24 cellular contexts compared by ENCODE assay signal in genomic region chr20:49156481-49156880, GRCh38. TPM values are rescaled to one million over a fixed set of nuclear protein-coding genes. Genes with fewer than 3 reads are reported as not detected.
A peak's percentile ranks its signal among the peaks of the same experiment; 100 is the strongest.
DNase-seq lines count a peak whose midpoint lies in the region; ATAC-seq and TF ChIP-seq lines count a peak whose summit lies in the region.
"Had no signal": no experiment of that assay in that cellular context is flagged by ENCODE, and none has a peak within 500 bp of the region (broad histone marks: within the 10 kb centered on the region; RNA-seq: fewer than 3 reads in every experiment).

No MANE protein-coding gene starts in this region.

- no peaks in the 10 kb centered on the region for H3K27me3 Mint-ChIP-seq in activated CD8-positive, alpha-beta T cell treated with anti-CD3 and anti-CD28 coated beads for 36 hours
- H3K27me3 Mint-ChIP-seq in activated CD8-positive, alpha-beta T cell treated with anti-CD3 and anti-CD28 coated beads, Interleukin-2, amount 10 ng/mL, durations not matched to agents 7 days and 5 days (ENCODE audit: low read depth) = no peaks in the 10 kb centered on the region
- H3K27me3 Mint-ChIP-seq in natural killer cell (ENCODE audit: low read depth in 2 of 2) = no peaks in the 10 kb centered on the region
- no peaks in the 10 kb centered on the region for H3K27me3 Mint-ChIP-seq in natural killer cell treated with Interleukin-12 subunit alpha and Interleukin-12 subunit beta and Interleukin-15 and Interleukin-18, amount 100 ng/mL, for 72 hours
- no peaks in the 10 kb centered on the region for H3K27me3 Mint-ChIP-seq in naive thymus-derived CD8-positive, alpha-beta T cell

- H3K9me3 Mint-ChIP-seq in activated CD8-positive, alpha-beta T cell treated with anti-CD3 and anti-CD28 coated beads for 36 hours = no peaks in the 10 kb centered on the region
- H3K9me3 Mint-ChIP-seq in activated CD8-positive, alpha-beta T cell treated with anti-CD3 and anti-CD28 coated beads, Interleukin-2, amount 10 ng/mL, durations not matched to agents 7 days and 5 days (ENCODE audit: insufficient read depth) = no peaks in the 10 kb centered on the region
- H3K9me3 Mint-ChIP-seq in natural killer cell = no peaks in the 10 kb centered on the region
- H3K9me3 Mint-ChIP-seq in natural killer cell treated with Interleukin-12 subunit alpha and Interleukin-12 subunit beta and Interleukin-15 and Interleukin-18, amount 100 ng/mL, for 72 hours = no peaks in the 10 kb centered on the region
- H3K9me3 Mint-ChIP-seq in naive thymus-derived CD8-positive, alpha-beta T cell = no peaks in the 10 kb centered on the region

- H3K36me3 Mint-ChIP-seq in activated CD8-positive, alpha-beta T cell treated with anti-CD3 and anti-CD28 coated beads for 36 hours (ENCODE audit: low read depth) = peaks cover 30% of the 10 kb centered on the region
- peaks cover 45% of the 10 kb centered on the region for H3K36me3 Mint-ChIP-seq in activated CD8-positive, alpha-beta T cell treated with anti-CD3 and anti-CD28 coated beads, Interleukin-2, amount 10 ng/mL, durations not matched to agents 7 days and 5 days (ENCODE audit: low read depth)
- no peaks in the 10 kb centered on the region for H3K36me3 Mint-ChIP-seq in natural killer cell
- H3K36me3 Mint-ChIP-seq in natural killer cell treated with Interleukin-12 subunit alpha and Interleukin-12 subunit beta and Interleukin-15 and Interleukin-18, amount 100 ng/mL, for 72 hours = peaks cover 3% of the 10 kb centered on the region
- peaks cover 0 to 76% (median 11%) of the 10 kb centered on the region in 3 donors for H3K36me3 Mint-ChIP-seq in naive thymus-derived CD8-positive, alpha-beta T cell

- CTCF ChIA-PET in activated CD8-positive, alpha-beta T cell treated with anti-CD3 and anti-CD28 coated beads for 36 hours (lab: Charles Lee) = interaction anchor here (1.4 kb wide), 1 partner anchor 24 kb away, joined by 5 read pairs; no protein-coding TSS in a partner anchor
- CTCF ChIA-PET in activated CD8-positive, alpha-beta T cell treated with anti-CD3 and anti-CD28 coated beads, Interleukin-2, amount 10 ng/mL, durations not matched to agents 7 days and 5 days (lab: Charles Lee) = interaction anchor here (0.9 kb wide), 1 partner anchor 23 kb away, joined by 3 read pairs; no protein-coding TSS in a partner anchor

- H3K4me1 Mint-ChIP-seq in activated CD8-positive, alpha-beta T cell treated with anti-CD3 and anti-CD28 coated beads for 36 hours (ENCODE audit: low read depth) = peaks cover 42% of the 10 kb centered on the region
- H3K4me1 Mint-ChIP-seq in activated CD8-positive, alpha-beta T cell treated with anti-CD3 and anti-CD28 coated beads, Interleukin-2, amount 10 ng/mL, durations not matched to agents 7 days and 5 days (ENCODE audit: low read depth) = peaks cover 27% of the 10 kb centered on the region
- peaks cover 18 to 21% of the 10 kb centered on the region in 2 donors for H3K4me1 Mint-ChIP-seq in natural killer cell
- peaks cover 10 to 17% of the 10 kb centered on the region in 2 donors for H3K4me1 Mint-ChIP-seq in natural killer cell treated with Interleukin-12 subunit alpha and Interleukin-12 subunit beta and Interleukin-15 and Interleukin-18, amount 100 ng/mL, for 72 hours (ENCODE audit: low read depth in 2 of 2)
- H3K4me1 Mint-ChIP-seq in naive thymus-derived CD8-positive, alpha-beta T cell = peaks cover 7 to 52% (median 27%) of the 10 kb centered on the region in 4 donors

- TF ChIP-seq CTCF in activated CD8-positive, alpha-beta T cell treated with anti-CD3 and anti-CD28 coated beads for 36 hours (IDR thresholded peaks at IDR 0.05) = no peak
- no peak for TF ChIP-seq CTCF in natural killer cell (IDR thresholded peaks at IDR 0.05)
- TF ChIP-seq CTCF in GM20000 (IDR thresholded peaks at IDR 0.05; ENCODE audit: extremely low read depth, missing control alignments) = no peak

- intact Hi-C loops in activated CD8-positive, alpha-beta T cell treated with anti-CD3 and anti-CD28 coated beads for 36 hours (cut with micrococcal nuclease) = no loop called here
- intact Hi-C loops in natural killer cell (cut with micrococcal nuclease) = no loop called here

- POLR2A ChIA-PET in activated CD8-positive, alpha-beta T cell treated with anti-CD3 and anti-CD28 coated beads for 36 hours (lab: Charles Lee) = interaction anchor here (0.6 kb wide), 1 partner anchor 380 kb away, joined by 3 read pairs; no protein-coding TSS in a partner anchor
- POLR2A ChIA-PET in activated CD8-positive, alpha-beta T cell treated with anti-CD3 and anti-CD28 coated beads, Interleukin-2, amount 10 ng/mL, durations not matched to agents 7 days and 5 days (lab: Charles Lee) = interaction anchor here (1.0 kb wide), 1 partner anchor 23 kb away, joined by 3 read pairs; no protein-coding TSS in a partner anchor
- POLR2A ChIA-PET in naive thymus-derived CD8-positive, alpha-beta T cell (lab: Charles Lee) = no interaction called here

- H3K4me3 Mint-ChIP-seq in activated CD8-positive, alpha-beta T cell treated with anti-CD3 and anti-CD28 coated beads for 36 hours = no peak overlapping the region
- H3K4me3 Mint-ChIP-seq in activated CD8-positive, alpha-beta T cell treated with anti-CD3 and anti-CD28 coated beads, Interleukin-2, amount 10 ng/mL, durations not matched to agents 7 days and 5 days = no peak overlapping the region
- no peak overlapping the region for H3K4me3 Mint-ChIP-seq in natural killer cell
- no peak overlapping the region for H3K4me3 Mint-ChIP-seq in natural killer cell treated with Interleukin-12 subunit alpha and Interleukin-12 subunit beta and Interleukin-15 and Interleukin-18, amount 100 ng/mL, for 72 hours
- no peak overlapping the region for H3K4me3 Mint-ChIP-seq in naive thymus-derived CD8-positive, alpha-beta T cell
- H3K4me3 Mint-ChIP-seq: CD14-positive monocyte had no signal

- peak overlapping the region; percentile 20 for H3K27ac Mint-ChIP-seq in activated CD8-positive, alpha-beta T cell treated with anti-CD3 and anti-CD28 coated beads for 36 hours
- H3K27ac Mint-ChIP-seq in activated CD8-positive, alpha-beta T cell treated with anti-CD3 and anti-CD28 coated beads, Interleukin-2, amount 10 ng/mL, durations not matched to agents 7 days and 5 days = no peak overlapping the region
- peak overlapping the region; percentile 54 to 64 for H3K27ac Mint-ChIP-seq in natural killer cell
- no peak overlapping the region for H3K27ac Mint-ChIP-seq in natural killer cell treated with Interleukin-12 subunit alpha and Interleukin-12 subunit beta and Interleukin-15 and Interleukin-18, amount 100 ng/mL, for 72 hours
- H3K27ac Mint-ChIP-seq in naive thymus-derived CD8-positive, alpha-beta T cell = peak overlapping the region in 7 of 10 donors; percentile 4 to 49 (median 39)

- no peak for DNase-seq in activated CD8-positive, alpha-beta T cell treated with anti-CD3 and anti-CD28 coated beads for 36 hours
- DNase-seq in activated CD8-positive, alpha-beta T cell treated with anti-CD3 and anti-CD28 coated beads, Interleukin-2, amount 10 ng/mL, durations not matched to agents 7 days and 5 days = no peak
- DNase-seq in natural killer cell (no peak), HuH-7 (ENCODE audit: low spot score) (no peak), GM20000 (ENCODE audit: low spot score) (no peak)
- no peak for DNase-seq in natural killer cell treated with Interleukin-12 subunit alpha and Interleukin-12 subunit beta and Interleukin-15 and Interleukin-18, amount 100 ng/mL, for 72 hours (ENCODE audit: low spot score)
- no peak for DNase-seq in naive thymus-derived CD8-positive, alpha-beta T cell
- DNase-seq: 8988T; ACHN; BE2C; DMS153; DND-41; Kasumi-1; MV-4-11; NCI-H1105 treated with DMSO at 0.1 percent for 48 hours; NCI-H146; NCI-H1930; NCI-H2107; NCI-H524; NCI-H82; NK-92 treated with Interleukin-12 subunit alpha and Interleukin-12 subunit beta, amount 100 ng/mL, for 24 hours; PC-3 had no signal

- no peak for ATAC-seq in activated CD8-positive, alpha-beta T cell treated with anti-CD3 and anti-CD28 coated beads for 36 hours
- ATAC-seq in activated CD8-positive, alpha-beta T cell treated with anti-CD3 and anti-CD28 coated beads, Interleukin-2, amount 10 ng/mL, durations not matched to agents 7 days and 5 days = no peak
- ATAC-seq in natural killer cell = no peak
- ATAC-seq in natural killer cell treated with Interleukin-12 subunit alpha and Interleukin-12 subunit beta and Interleukin-15 and Interleukin-18, amount 100 ng/mL, for 72 hours = no peak
- no peak for ATAC-seq in naive thymus-derived CD8-positive, alpha-beta T cell
- ATAC-seq: K562, PC-3 had no signal

RNA-seq across cellular contexts. Expression of gene STAU1, which starts 31.7 kb away (rescaled TPM):
- total RNA-seq in activated CD8-positive, alpha-beta T cell treated with anti-CD3 and anti-CD28 coated beads for 36 hours = 10 to 100 TPM; 57.7 to 60.1 TPM
- 10 to 100 TPM; 42.5 to 46.5 TPM for total RNA-seq in activated CD8-positive, alpha-beta T cell treated with anti-CD3 and anti-CD28 coated beads, Interleukin-2, amount 10 ng/mL, durations not matched to agents 7 days and 5 days
- 10 to 100 TPM; 47.3 to 54.9 (median 49.9) TPM for total RNA-seq in natural killer cell
- total RNA-seq in natural killer cell treated with Interleukin-12 subunit alpha and Interleukin-12 subunit beta and Interleukin-15 and Interleukin-18, amount 100 ng/mL, for 72 hours = 10 to 100 TPM; 77.7 to 86.4 TPM
- total RNA-seq in naive thymus-derived CD8-positive, alpha-beta T cell = 10 to 100 TPM; 43.8 to 45.3 TPM
- polyA plus RNA-seq in naive thymus-derived CD8-positive, alpha-beta T cell = 10 to 100 TPM; 28.5 to 34.7 (median 30.2) TPM

Comparison
In these comparisons a context has a peak if more than half of its experiments do, and no peak if none do; other contexts are left out.
1. H3K27ac Mint-ChIP-seq: peak in activated CD8-positive, alpha-beta T cell treated with anti-CD3 and anti-CD28 coated beads for 36 hours (single experiment), natural killer cell (2 of 2) and naive thymus-derived CD8-positive, alpha-beta T cell (7 of 10); none in activated CD8-positive, alpha-beta T cell treated with anti-CD3 and anti-CD28 coated beads, Interleukin-2, amount 10 ng/mL, durations not matched to agents 7 days and 5 days (single experiment) and natural killer cell treated with Interleukin-12 subunit alpha and Interleukin-12 subunit beta and Interleukin-15 and Interleukin-18, amount 100 ng/mL, for 72 hours (0 of 2).